1 cellular context compared by ENCODE assay signal in genomic region chr16:1706386-1707192, GRCh38.
TF ChIP-seq lines count a peak whose summit lies in the region.

No MANE protein-coding gene starts in this region.

TF ChIP-seq in SK-N-SH treated with all-trans-retinoic acid at 6 μM for 48 hours, 23 proteins besides CTCF, POLR2A, EP300 and RAD21 (continued from another document):
- TF ChIP-seq TSHZ2 (CRISPR knock-in tag; IDR thresholded peaks at IDR 0.05) (no peak), PATZ1 (CRISPR knock-in tag; IDR thresholded peaks at IDR 0.05; ENCODE audit: borderline replicate concordance) (no peak), POU6F1 (CRISPR knock-in tag; IDR thresholded peaks at IDR 0.05; ENCODE audit: borderline replicate concordance, low read depth) (no peak), ESRRG (CRISPR knock-in tag; IDR thresholded peaks at IDR 0.05) (no peak), GLIS3 (CRISPR knock-in tag; IDR thresholded peaks at IDR 0.05) (no peak), ZFP3 (CRISPR knock-in tag; IDR thresholded peaks at IDR 0.05) (no peak), SNAI2 (CRISPR knock-in tag; IDR thresholded peaks at IDR 0.05) (no peak), ZC3H10 (CRISPR knock-in tag; IDR thresholded peaks at IDR 0.05) (no peak), ZNF565 (CRISPR knock-in tag; conservative IDR thresholded peaks at IDR 0.05; ENCODE audit: low read depth) (no peak), ZFP30 (CRISPR knock-in tag; IDR thresholded peaks at IDR 0.05) (no peak), ZNF8 (CRISPR knock-in tag; IDR thresholded peaks at IDR 0.05) (no peak), CSRNP3 (CRISPR knock-in tag; IDR thresholded peaks at IDR 0.05) (no peak), ZNF70 (CRISPR knock-in tag; IDR thresholded peaks at IDR 0.05) (no peak)
